Comparison of ENCODE assay signal across 8 cellular contexts in the genomic region with DNA sequence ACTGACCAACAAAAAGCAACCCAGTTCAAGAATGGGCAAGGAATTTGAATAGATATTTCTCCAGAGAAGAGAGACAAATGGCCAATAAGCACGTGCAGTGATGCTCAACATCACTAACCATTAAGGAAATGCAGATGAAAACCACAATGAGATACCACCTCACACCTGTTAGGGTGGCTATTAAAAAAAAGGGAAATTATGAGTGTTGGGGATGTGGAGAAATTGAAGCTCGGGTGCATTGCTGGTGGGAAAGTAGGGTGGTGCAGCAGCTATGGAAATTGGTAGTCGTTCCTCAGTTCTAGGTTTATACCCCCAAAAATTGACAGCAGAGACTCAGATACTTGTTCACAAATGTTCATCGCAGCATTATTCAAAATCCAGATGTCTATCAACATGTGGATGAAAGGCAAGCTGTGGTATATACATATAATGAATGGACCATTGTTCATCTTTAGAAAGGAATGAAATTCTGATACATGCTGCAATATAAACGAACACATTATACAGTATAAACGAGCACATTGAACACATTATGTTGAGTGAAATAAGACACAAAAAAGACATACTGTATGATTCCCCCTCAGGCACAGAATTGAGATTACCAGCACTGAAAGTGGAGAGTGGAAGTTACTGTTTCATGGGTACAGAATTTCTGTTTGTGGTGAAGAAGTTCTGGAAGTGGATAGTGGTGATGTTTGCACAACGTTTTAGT. TPM values are rescaled to one million over a fixed set of nuclear protein-coding genes. Genes with fewer than 3 reads are reported as not detected.
A peak's percentile ranks its signal among the peaks of the same experiment; 100 is the strongest.
DNase-seq lines count a peak whose midpoint lies in the region; ATAC-seq and TF ChIP-seq lines count a peak whose summit lies in the region.

No MANE protein-coding gene starts in this region.

- H3K4me1 Mint-ChIP-seq in activated T-helper 1 cell treated with anti-CD3 and anti-CD28 coated beads, Interleukin-12 subunit alpha, Interleukin-12 subunit beta, Interleukin-2, Interleukin-4 antibody, amounts not matched to agents 30 ng/mL and 10 ng/mL and 1 ng/mL, durations not matched to agents 14 hours and 24 hours and 36 hours (ENCODE audit: low read depth): peaks cover 52% of the 10 kb centered on the region

- no peak for DNase-seq in BE2C
- DNase-seq in activated T-helper 1 cell treated with anti-CD3 and anti-CD28 coated beads, Interleukin-12 subunit alpha, Interleukin-12 subunit beta, Interleukin-2, Interleukin-4 antibody, amounts not matched to agents 30 ng/mL and 10 ng/mL and 1 ng/mL, durations not matched to agents 14 hours and 24 hours and 36 hours (ENCODE audit: low spot score): no peak
- no peak for DNase-seq in tibial artery
- DNase-seq in AG20443 (ENCODE audit: low spot score): no peak
- DNase-seq in NCI-H748 treated with DMSO at 0.1 percent for 48 hours (lab: John Stamatoyannopoulos, UW): no peak

- peak overlapping the region; percentile 90 for H3K4me3 Mint-ChIP-seq in activated T-helper 1 cell treated with anti-CD3 and anti-CD28 coated beads, Interleukin-12 subunit alpha, Interleukin-12 subunit beta, Interleukin-2, Interleukin-4 antibody, amounts not matched to agents 30 ng/mL and 10 ng/mL and 1 ng/mL, durations not matched to agents 14 hours and 24 hours and 36 hours

- peaks cover 12% of the 10 kb centered on the region for H3K36me3 Mint-ChIP-seq in activated T-helper 1 cell treated with anti-CD3 and anti-CD28 coated beads, Interleukin-12 subunit alpha, Interleukin-12 subunit beta, Interleukin-2, Interleukin-4 antibody, amounts not matched to agents 30 ng/mL and 10 ng/mL and 1 ng/mL, durations not matched to agents 14 hours and 24 hours and 36 hours (ENCODE audit: low read depth)

- H3K36me3 ChIP-seq in BE2C: peaks cover 16% of the 10 kb centered on the region
- peaks cover 9% of the 10 kb centered on the region; the same call in 1 of the 2 replicates for H3K36me3 ChIP-seq in iPS-20b (ENCODE audit: insufficient read depth, low read depth, low read length)
- H3K36me3 ChIP-seq in tibial artery: peaks cover 0 to 3% (median 0%) of the 10 kb centered on the region in 3 donors

- ATAC-seq in HG02884 (IDR thresholded peaks at IDR 0.05; ENCODE audit: unreplicated experiment) (peak; percentile 6), GM19023 (IDR thresholded peaks at IDR 0.05; ENCODE audit: unreplicated experiment) (no peak)

- H3K4me1 ChIP-seq in BE2C: no peaks in the 10 kb centered on the region; the same call in 1 of the 2 replicates
- H3K4me1 ChIP-seq in iPS-20b (ENCODE audit: insufficient read depth, low read length): peaks cover 4% of the 10 kb centered on the region
- peaks cover 0 to 58% (median 42%) of the 10 kb centered on the region in 4 donors for H3K4me1 ChIP-seq in tibial artery

- H3K9me3 ChIP-seq in BE2C: no peaks in the 10 kb centered on the region
- H3K9me3 ChIP-seq in iPS-20b (ENCODE audit: insufficient read depth, low read depth, low read length): no peaks in the 10 kb centered on the region
- H3K9me3 ChIP-seq in tibial artery: no peaks in the 10 kb centered on the region

- H3K4me3 ChIP-seq in BE2C (ENCODE audit: low read depth, low read length) (peak overlapping the region; percentile 84), iPS-20b (ENCODE audit: low read length) (peak overlapping the region; percentile 98), tibial artery (peak overlapping the region; percentile 69 to 85)

- H3K27ac Mint-ChIP-seq in activated T-helper 1 cell treated with anti-CD3 and anti-CD28 coated beads, Interleukin-12 subunit alpha, Interleukin-12 subunit beta, Interleukin-2, Interleukin-4 antibody, amounts not matched to agents 30 ng/mL and 10 ng/mL and 1 ng/mL, durations not matched to agents 14 hours and 24 hours and 36 hours: peak overlapping the region; percentile 46

- no peaks in the 10 kb centered on the region for H3K9me3 Mint-ChIP-seq in activated T-helper 1 cell treated with anti-CD3 and anti-CD28 coated beads, Interleukin-12 subunit alpha, Interleukin-12 subunit beta, Interleukin-2, Interleukin-4 antibody, amounts not matched to agents 30 ng/mL and 10 ng/mL and 1 ng/mL, durations not matched to agents 14 hours and 24 hours and 36 hours

- TF ChIP-seq CTCF in BE2C (IDR thresholded peaks at IDR 0.05; ENCODE audit: low read depth, low read length) (no peak), tibial artery (IDR thresholded peaks at IDR 0.05) (no peak)

- intact Hi-C loops in activated T-helper 1 cell treated with anti-CD3 and anti-CD28 coated beads, Interleukin-12 subunit alpha, Interleukin-12 subunit beta, Interleukin-2, Interleukin-4 antibody, amounts not matched to agents 30 ng/mL and 10 ng/mL and 1 ng/mL, durations not matched to agents 14 hours and 24 hours and 36 hours (cut with micrococcal nuclease): loop anchor here (1.0 kb wide), 1 partner anchor 25 kb away; no protein-coding TSS in a partner anchor
- intact Hi-C loops in tibial artery (cut with DNase I; ENCODE audit: low total_unique reads): no loop called here

- H3K27me3 ChIP-seq in BE2C (no peaks in the 10 kb centered on the region), iPS-20b (ENCODE audit: insufficient read depth, low read length) (no peaks in the 10 kb centered on the region), tibial artery (no peaks in the 10 kb centered on the region)

- H3K27ac ChIP-seq in iPS-20b (ENCODE audit: low read length) (no peak overlapping the region), tibial artery (peak overlapping the region; percentile 83 to 89)

- H3K27me3 Mint-ChIP-seq in activated T-helper 1 cell treated with anti-CD3 and anti-CD28 coated beads, Interleukin-12 subunit alpha, Interleukin-12 subunit beta, Interleukin-2, Interleukin-4 antibody, amounts not matched to agents 30 ng/mL and 10 ng/mL and 1 ng/mL, durations not matched to agents 14 hours and 24 hours and 36 hours (ENCODE audit: insufficient read depth): peaks cover 1% of the 10 kb centered on the region

- H3K9ac ChIP-seq in iPS-20b (ENCODE audit: low read depth, low read length): peak overlapping the region; percentile 93

RNA-seq across cellular contexts. Expression of a gene that starts 0.9 kb away (rescaled TPM):
- polyA plus RNA-seq in BE2C (2012; ENCODE audit: insufficient read depth, insufficient read length, low read depth): 27.4 TPM
- total RNA-seq in activated T-helper 1 cell treated with anti-CD3 and anti-CD28 coated beads, Interleukin-12 subunit alpha, Interleukin-12 subunit beta, Interleukin-2, Interleukin-4 antibody, amounts not matched to agents 30 ng/mL and 10 ng/mL and 1 ng/mL, durations not matched to agents 14 hours and 24 hours and 36 hours: 40.5 and 42.3 TPM in 2 replicates

RNA-seq across cellular contexts. Expression of a gene that starts 33.8 kb away (rescaled TPM):
- polyA plus RNA-seq in BE2C (2012; ENCODE audit: insufficient read depth, insufficient read length, low read depth): 43.4 TPM
- 45.9 and 48.3 TPM in 2 replicates for total RNA-seq in activated T-helper 1 cell treated with anti-CD3 and anti-CD28 coated beads, Interleukin-12 subunit alpha, Interleukin-12 subunit beta, Interleukin-2, Interleukin-4 antibody, amounts not matched to agents 30 ng/mL and 10 ng/mL and 1 ng/mL, durations not matched to agents 14 hours and 24 hours and 36 hours
